In genomic region chr1:210292276-210292851, GRCh38 we compare ENCODE assay signal across 8 cellular contexts. TPM values are rescaled to one million over a fixed set of nuclear protein-coding genes. Genes with fewer than 3 reads are reported as not detected.
DNase-seq lines count a peak whose midpoint lies in the region; ATAC-seq and TF ChIP-seq lines count a peak whose summit lies in the region.

No MANE protein-coding gene starts in this region.

- H3K4me3 ChIP-seq in AG09309 (ENCODE audit: control insufficient read depth, low read depth, low read length): peak overlapping the region; percentile 37
- H3K4me3 ChIP-seq in MM.1S (ENCODE audit: low read length): peak overlapping the region; percentile 60
- peak overlapping the region; percentile 15 to 48 (median 36) for H3K4me3 ChIP-seq in fibroblast of lung (replicated peaks in 1 of 4; ENCODE audit: control extremely low read depth in 1 of 4, insufficient read depth in 1 of 4, low read depth in 3 of 4, low read length in 4 of 4)
- H3K4me3 ChIP-seq in neural cell (ENCODE audit: low read length): peak overlapping the region; percentile 67
- H3K4me3 ChIP-seq in tibial artery: peak overlapping the region; percentile 49 to 65

- peak overlapping the region; percentile 93 for H3K4me2 ChIP-seq in MM.1S (ENCODE audit: low read depth, low read length)
- H3K4me2 ChIP-seq in fibroblast of lung (ENCODE audit: extremely low read depth, insufficient read depth, low read length): peak overlapping the region; percentile 83
- peak overlapping the region; percentile 27 for H3K4me2 ChIP-seq in neural cell (ENCODE audit: low read length)

- intact Hi-C loops in tibial artery (cut with DNase I; ENCODE audit: low total_unique reads): loop anchor here (2.0 kb wide), 1 partner anchor 56 kb away; no protein-coding TSS in a partner anchor

- H3K9me2 ChIP-seq in MM.1S (replicated peaks; ENCODE audit: insufficient read depth, low read length) (no peaks in the 10 kb centered on the region), neural cell (ENCODE audit: insufficient read depth, low read length) (no peaks in the 10 kb centered on the region)

- peaks cover 56% of the 10 kb centered on the region for H3K27me3 Mint-ChIP-seq in activated CD8-positive, alpha-beta memory T cell treated with anti-CD3 and anti-CD28 coated beads, Interleukin-2, amount 10 ng/mL, durations not matched to agents 7 days and 5 days

- H3K4me1 Mint-ChIP-seq in activated CD8-positive, alpha-beta memory T cell treated with anti-CD3 and anti-CD28 coated beads, Interleukin-2, amount 10 ng/mL, durations not matched to agents 7 days and 5 days: peaks cover 2% of the 10 kb centered on the region

- H3F3A ChIP-seq in MM.1S (ENCODE audit: insufficient read depth, low read length) (no peaks in the 10 kb centered on the region), neural cell (ENCODE audit: insufficient read depth, low read length, poor library complexity, severe bottlenecking) (no peaks in the 10 kb centered on the region)

- H3K36me3 ChIP-seq in MM.1S (replicated peaks; ENCODE audit: insufficient read depth, low read length): no peaks in the 10 kb centered on the region
- no peaks in the 10 kb centered on the region for H3K36me3 ChIP-seq in fibroblast of lung (ENCODE audit: control insufficient read depth, insufficient read depth, low read length)
- H3K36me3 ChIP-seq in neural cell (ENCODE audit: insufficient read depth, low read length): no peaks in the 10 kb centered on the region
- H3K36me3 ChIP-seq in tibial artery: no peaks in the 10 kb centered on the region

- TF ChIP-seq EP300 in neural cell (conservative IDR thresholded peaks at IDR 0.05; ENCODE audit: poor library complexity, severe bottlenecking): no peak

- H3K9ac ChIP-seq in MM.1S (ENCODE audit: low read length) (peak overlapping the region; percentile 54; the same call in 1 of the 2 replicates), fibroblast of lung (ENCODE audit: insufficient read depth, low read length) (peak overlapping the region; percentile 37), neural cell (ENCODE audit: low read length) (peak overlapping the region; percentile 81)

- H3K27ac Mint-ChIP-seq in activated CD8-positive, alpha-beta memory T cell treated with anti-CD3 and anti-CD28 coated beads, Interleukin-2, amount 10 ng/mL, durations not matched to agents 7 days and 5 days: no peak overlapping the region

- H4K20me1 ChIP-seq in MM.1S (ENCODE audit: insufficient read depth, low read length) (no peaks in the 10 kb centered on the region), fibroblast of lung (ENCODE audit: control insufficient read depth, extremely low read depth, insufficient read depth, low read length) (no peaks in the 10 kb centered on the region), neural cell (ENCODE audit: insufficient read depth) (no peaks in the 10 kb centered on the region)

- TF ChIP-seq CTCF in AG09309 (IDR thresholded peaks at IDR 0.05; ENCODE audit: control insufficient read depth, insufficient read depth, low read depth, low read length, missing control alignments) (peak; percentile 23), MM.1S (IDR thresholded peaks at IDR 0.05; ENCODE audit: low read length) (peak; percentile 70), fibroblast of lung (conservative IDR thresholded peaks at IDR 0.05 in 1 of 2, IDR thresholded peaks at IDR 0.05 in 1 of 2; ENCODE audit: low read depth in 1 of 2, low read length in 2 of 2) (no peak), neural cell (IDR thresholded peaks at IDR 0.05; ENCODE audit: poor library complexity, severe bottlenecking) (peak; percentile 45), tibial artery (IDR thresholded peaks at IDR 0.05) (peak in 1 of 2 experiments; percentile 18)

- peak; percentile 9 for TF ChIP-seq RAD21 in neural cell (conservative IDR thresholded peaks at IDR 0.05)

- no peaks in the 10 kb centered on the region for H3K9me3 ChIP-seq in MM.1S (replicated peaks; ENCODE audit: insufficient read depth, low read length)
- no peaks in the 10 kb centered on the region for H3K9me3 ChIP-seq in fibroblast of lung (ENCODE audit: control insufficient read depth, insufficient read depth, low read depth, low read length)
- no peaks in the 10 kb centered on the region for H3K9me3 ChIP-seq in neural cell (ENCODE audit: low read length)
- H3K9me3 ChIP-seq in tibial artery: no peaks in the 10 kb centered on the region

- no peaks in the 10 kb centered on the region for H3K27me3 ChIP-seq in MM.1S (replicated peaks; ENCODE audit: insufficient read depth, low read length)
- no peaks in the 10 kb centered on the region for H3K27me3 ChIP-seq in fibroblast of lung (ENCODE audit: control insufficient read depth, insufficient read depth, low read length)
- H3K27me3 ChIP-seq in neural cell (ENCODE audit: insufficient read depth, low read depth, low read length): no peaks in the 10 kb centered on the region
- H3K27me3 ChIP-seq in tibial artery: no peaks in the 10 kb centered on the region

- H3K79me2 ChIP-seq in MM.1S (ENCODE audit: low read length) (no peaks in the 10 kb centered on the region), fibroblast of lung (ENCODE audit: control insufficient read depth, insufficient read depth, low read length) (no peaks in the 10 kb centered on the region), neural cell (replicated peaks; ENCODE audit: insufficient read depth, low read length) (peaks cover 7% of the 10 kb centered on the region)

- no peaks in the 10 kb centered on the region for H3K9me3 Mint-ChIP-seq in activated CD8-positive, alpha-beta memory T cell treated with anti-CD3 and anti-CD28 coated beads, Interleukin-2, amount 10 ng/mL, durations not matched to agents 7 days and 5 days (ENCODE audit: low read depth)

- peak; percentile 70 for ATAC-seq in GM19043 (IDR thresholded peaks at IDR 0.05; ENCODE audit: low read depth, unreplicated experiment)
- peak; percentile 49 for ATAC-seq in activated CD8-positive, alpha-beta memory T cell treated with anti-CD3 and anti-CD28 coated beads, Interleukin-2, amount 10 ng/mL, durations not matched to agents 7 days and 5 days
- no peak for ATAC-seq in HG03045 (IDR thresholded peaks at IDR 0.05; ENCODE audit: unreplicated experiment)

- H3K27ac ChIP-seq in MM.1S (ENCODE audit: low read length) (no peak overlapping the region), fibroblast of lung (ENCODE audit: insufficient read depth, low read length) (no peak overlapping the region), neural cell (ENCODE audit: low read length) (peak overlapping the region; percentile 86), tibial artery (peak overlapping the region; percentile 90 to 93)

- DNase-seq in AG09309 (ENCODE audit: low read depth) (no peak), MM.1S (peak; percentile 74), fibroblast of lung (ENCODE audit: low read depth in 2 of 2) (peak in 1 of 2 donors; percentile 45), tibial artery (peak; percentile 42 to 79)
- DNase-seq in activated CD8-positive, alpha-beta memory T cell treated with anti-CD3 and anti-CD28 coated beads, Interleukin-2, amount 10 ng/mL, durations not matched to agents 7 days and 5 days: peak; percentile 44

- H3K4me1 ChIP-seq in MM.1S (ENCODE audit: low read length): no peaks in the 10 kb centered on the region
- peaks cover 11% of the 10 kb centered on the region for H3K4me1 ChIP-seq in fibroblast of lung (ENCODE audit: control insufficient read depth, extremely low read depth, insufficient read depth, low read length)
- H3K4me1 ChIP-seq in tibial artery: peaks cover 0 to 46% (median 44%) of the 10 kb centered on the region in 4 donors

- no peak overlapping the region for H3K4me3 Mint-ChIP-seq in activated CD8-positive, alpha-beta memory T cell treated with anti-CD3 and anti-CD28 coated beads, Interleukin-2, amount 10 ng/mL, durations not matched to agents 7 days and 5 days

- CTCF ChIA-PET in activated CD8-positive, alpha-beta memory T cell treated with anti-CD3 and anti-CD28 coated beads, Interleukin-2, amount 10 ng/mL, durations not matched to agents 7 days and 5 days (lab: Charles Lee): interaction anchor here (1.2 to 1.7 kb wide), 2 partner anchors 8 to 108 kb away, joined by 3 to 5 read pairs; no protein-coding TSS in a partner anchor

- H2AFZ ChIP-seq in MM.1S (ENCODE audit: low read length) (peak overlapping the region; percentile 93), fibroblast of lung (ENCODE audit: low read length) (no peak overlapping the region), neural cell (ENCODE audit: low read depth, low read length) (peak overlapping the region; percentile 65)

- H3K36me3 Mint-ChIP-seq in activated CD8-positive, alpha-beta memory T cell treated with anti-CD3 and anti-CD28 coated beads, Interleukin-2, amount 10 ng/mL, durations not matched to agents 7 days and 5 days: no peaks in the 10 kb centered on the region

RNA-seq across cellular contexts. Expression of gene HHAT, which starts 36.3 kb away (rescaled TPM):
- total RNA-seq in activated CD8-positive, alpha-beta memory T cell treated with anti-CD3 and anti-CD28 coated beads, Interleukin-2, amount 10 ng/mL, durations not matched to agents 7 days and 5 days: under 1 TPM; 0.23 to 0.64 TPM
- 2.3 and 4.8 TPM in 2 replicates for total RNA-seq in fibroblast of lung
- polyA plus RNA-seq in fibroblast of lung (1.3 and 3.6 TPM in 2 replicates), neural cell (4.4 and 5.3 TPM in 2 replicates)
- 1.3 and 2.7 TPM in 2 replicates for polyA plus RNA-seq in fibroblast of lung (2012)
- polyA minus RNA-seq in fibroblast of lung (ENCODE audit: low replicate concordance) (2.0 and 3.0 TPM in 2 replicates), neural cell (8.6 and 8.8 TPM in 2 replicates)

RNA-seq across cellular contexts. Expression of gene SERTAD4, which starts 59.8 kb away (rescaled TPM):
- total RNA-seq in activated CD8-positive, alpha-beta memory T cell treated with anti-CD3 and anti-CD28 coated beads, Interleukin-2, amount 10 ng/mL, durations not matched to agents 7 days and 5 days: not detected
- total RNA-seq in fibroblast of lung: under 0.01 and 0.17 TPM in 2 replicates
- 0.87 and 7.6 TPM in 2 replicates for polyA plus RNA-seq in fibroblast of lung
- 0.66 and 5.6 TPM in 2 replicates for polyA plus RNA-seq in fibroblast of lung (2012)
- polyA minus RNA-seq in fibroblast of lung (ENCODE audit: low replicate concordance): 0.33 and 1.7 TPM in 2 replicates
- polyA plus RNA-seq in neural cell: 41.4 and 42.9 TPM in 2 replicates
- polyA minus RNA-seq in neural cell: 82.3 and 82.9 TPM in 2 replicates

Comparison
In these comparisons a context has a peak if more than half of its experiments do, and no peak if none do; other contexts are left out.
1. CTCF ChIP-seq: peak in AG09309 (single experiment), MM.1S (single experiment) and neural cell (single experiment); none in fibroblast of lung (0 of 2).
2. H3K27ac ChIP-seq: peak in neural cell (single experiment) and tibial artery (2 of 2); none in MM.1S (single experiment) and fibroblast of lung (single experiment).
3. H3K4me2 ChIP-seq: peak in every context shown above with its lines; median percentile 93 in MM.1S; 83 in fibroblast of lung; 27 in neural cell.
4. Peak in every context shown above with its lines, with median percentiles within 50 percentile points of each other: H3K4me3 ChIP-seq and H3K9ac ChIP-seq.